In the genomic region with DNA sequence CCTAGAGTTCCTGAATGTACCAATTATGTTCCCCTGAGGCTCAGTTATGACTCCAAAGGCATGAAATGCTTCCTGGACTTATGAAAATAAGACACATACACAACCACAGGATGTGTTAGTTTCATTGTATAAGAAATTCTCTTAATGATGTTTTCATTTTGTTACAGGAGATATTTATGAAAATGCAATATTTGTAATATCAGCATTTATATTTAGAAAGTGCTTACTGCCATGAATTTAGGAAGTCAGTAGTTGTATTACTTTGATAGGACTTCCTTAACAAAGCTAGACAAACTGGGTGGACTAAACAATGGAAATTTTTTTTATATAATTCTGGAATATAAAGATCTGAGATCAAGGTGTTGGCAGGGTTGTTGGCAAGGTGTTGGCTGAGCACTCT, we compare ENCODE assay signal across 27 cellular contexts.
"Had no signal": no experiment of that assay in that cellular context is flagged by ENCODE, and none has a peak within 500 bp of the region (broad histone marks: within the 10 kb centered on the region; RNA-seq: fewer than 3 reads in every experiment).

No MANE protein-coding gene starts in this region.

- H3K4me1 ChIP-seq: stomach, suprapubic skin, testis, thyroid gland, tibial artery, tibial nerve, transverse colon, upper lobe of left lung, upper lobe of right lung, uterus, vagina had no signal

- DNase-seq: stimulated activated CD4-positive, alpha-beta T cell treated with anti-CD3 and anti-CD28 coated beads, Interleukin-2, amount 100 ng/mL, for 48 hours; stimulated activated CD4-positive, alpha-beta T cell treated with anti-CD3 and anti-CD28 coated beads, Interleukin-4, amount 100 ng/mL, for 1 hour; stimulated activated CD4-positive, alpha-beta T cell treated with anti-CD3 and anti-CD28 coated beads, Interleukin-4, amount 100 ng/mL, for 24 hours; stimulated activated CD4-positive, alpha-beta T cell treated with anti-CD3 and anti-CD28 coated beads, Interleukin-4, amount 100 ng/mL, for 4 hours; stimulated activated CD8-positive, alpha-beta memory T cell treated with anti-CD3 and anti-CD28 coated beads, Interleukin-4, amount 100 ng/mL, for 48 hours; stimulated activated naive B cell treated with anti-CD40 and anti-IgM and Interleukin-4, amounts not matched to agents 10 μg/mL and 1 μg/mL and 100 μg/mL, for 72 hours; stimulated activated naive CD4-positive, alpha-beta T cell; stimulated activated naive CD4-positive, alpha-beta T cell treated with Interleukin-2 at 50 U/mL for 16 hours; stimulated activated naive CD8-positive, alpha-beta T cell treated with anti-CD3 and anti-CD28 coated beads, Interleukin-15, amount 100 ng/mL, for 72 hours; stimulated activated naive CD8-positive, alpha-beta T cell treated with anti-CD3 and anti-CD28 coated beads, Interleukin-15, Interleukin-2, amounts not matched to agents 100 U/mL and 50 U/mL, for 24 hours; stomach; substantia nigra; testis; thyroid gland; tibial artery; transverse colon; trophoblast cell; upper lobe of left lung; upper lobe of right lung; uterus had no signal

- H3K4me3 ChIP-seq: stomach, suprapubic skin, testis, thoracic aorta, thyroid gland, tibial artery, tibial nerve, transverse colon, upper lobe of left lung, upper lobe of right lung, uterus, vagina had no signal

- ATAC-seq: stimulated activated effector memory CD8-positive, alpha-beta T cell treated with anti-CD3 and anti-CD28 coated beads, Interleukin-12 subunit alpha, Interleukin-12 subunit beta, amount 100 ng/mL, for 72 hours; stimulated activated memory B cell treated with anti-CD40 and anti-IgM and Interleukin-4, amounts not matched to agents 10 μg/mL and 1 μg/mL and 100 μg/mL, for 72 hours; stimulated activated naive B cell treated with anti-CD40 and anti-IgM and Interleukin-4, amounts not matched to agents 10 μg/mL and 1 μg/mL and 100 μg/mL, for 72 hours; stimulated activated naive CD8-positive, alpha-beta T cell treated with anti-CD3 and anti-CD28 coated beads, Interleukin-15, amount 100 ng/mL, for 72 hours; stimulated activated naive CD8-positive, alpha-beta T cell treated with anti-CD3 and anti-CD28 coated beads, Interleukin-15, Interleukin-2, amounts not matched to agents 100 U/mL and 50 U/mL, for 24 hours; upper lobe of right lung had no signal

- H3K36me3 ChIP-seq: stomach, suprapubic skin, thoracic aorta, thyroid gland, tibial artery, tibial nerve, transverse colon, upper lobe of left lung, upper lobe of right lung, uterus, vagina had no signal

- H3K27me3 ChIP-seq: stomach, suprapubic skin, testis, thyroid gland, tibial artery, tibial nerve, transverse colon, upper lobe of left lung, upper lobe of right lung, uterus, vagina had no signal

- H3K9me3 ChIP-seq: stomach, suprapubic skin, testis, thoracic aorta, thyroid gland, tibial artery, tibial nerve, transverse colon, upper lobe of left lung, upper lobe of right lung, uterus, vagina had no signal

- FAIRE-seq: urothelium cell line had no signal

- H3K27ac ChIP-seq: stomach, suprapubic skin, testis, thoracic aorta, thyroid gland, tibial artery, tibial nerve, transverse colon, upper lobe of left lung, upper lobe of right lung, uterus, vagina had no signal
